In the genomic region with DNA sequence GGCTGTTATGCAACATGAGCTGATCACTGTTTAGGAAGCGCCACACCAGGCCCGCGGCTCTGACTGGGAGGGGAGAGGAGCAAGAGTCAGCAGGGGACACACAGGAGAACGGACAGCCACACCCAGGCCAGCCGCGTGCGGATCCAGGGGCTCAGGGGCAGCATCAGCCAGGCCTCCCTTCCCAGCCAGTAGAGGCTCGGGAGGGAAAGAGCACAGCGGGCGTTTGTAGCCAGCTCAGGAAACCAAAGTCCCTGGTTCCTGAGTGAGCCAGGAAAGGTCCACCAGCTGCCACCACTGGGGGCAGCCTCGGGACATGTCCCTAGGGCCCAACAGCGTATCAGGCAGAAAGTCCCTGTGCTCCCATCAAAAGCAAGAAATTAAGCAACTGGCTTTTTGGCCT, we compare ENCODE assay signal across 9 cellular contexts.
DNase-seq lines count a peak whose midpoint lies in the region; TF ChIP-seq lines count a peak whose summit lies in the region.
"Had no signal": no experiment of that assay in that cellular context is flagged by ENCODE, and none has a peak within 500 bp of the region (broad histone marks: within the 10 kb centered on the region; RNA-seq: fewer than 3 reads in every experiment).

No MANE protein-coding gene starts in this region.

- peaks cover 11% of the 10 kb centered on the region for H3K36me3 Mint-ChIP-seq in type B pancreatic cell

- no peaks in the 10 kb centered on the region for H3K27me3 ChIP-seq in adipocyte (replicated peaks; ENCODE audit: control insufficient read depth, insufficient read depth, low read length)

- no peaks in the 10 kb centered on the region for H3K9me3 Mint-ChIP-seq in type B pancreatic cell
- H3K9me3 Mint-ChIP-seq: brain had no signal

- H3K4me3 ChIP-seq in AG04449 (ENCODE audit: low read depth, low read length) (no peak overlapping the region), adipocyte (ENCODE audit: low read length) (peak overlapping the region; percentile 71)

- no peaks in the 10 kb centered on the region for H3K27me3 Mint-ChIP-seq in type B pancreatic cell
- H3K27me3 Mint-ChIP-seq: brain had no signal

- peaks cover 4% of the 10 kb centered on the region for H3K4me1 Mint-ChIP-seq in type B pancreatic cell (ENCODE audit: unreplicated experiment)
- H3K4me1 Mint-ChIP-seq: brain had no signal

- no peak overlapping the region for H3K27ac Mint-ChIP-seq in type B pancreatic cell

- peak; percentile 28 for TF ChIP-seq CTCF in AG04449 (IDR thresholded peaks at IDR 0.05; ENCODE audit: insufficient read depth, low read length, missing control alignments)
- peak; percentile 68 for TF ChIP-seq CTCF in type B pancreatic cell (conservative IDR thresholded peaks at IDR 0.05)

- CTCF ChIA-PET in AG04449 (lab: Yijun Ruan, JAX) = interaction anchor here (1.9 to 3.1 kb wide), 3 partner anchors 9 to 110 kb away, joined by 6 to 12 read pairs (median 10); no protein-coding TSS in a partner anchor

- H3K9ac ChIP-seq in adipocyte (ENCODE audit: low read length) = peak overlapping the region; percentile 63

- no peak overlapping the region for H3K4me3 Mint-ChIP-seq in type B pancreatic cell
- H3K4me3 Mint-ChIP-seq: brain had no signal

- peaks cover 18% of the 10 kb centered on the region for H3K4me1 ChIP-seq in adipocyte (ENCODE audit: control insufficient read depth, insufficient read depth, low read length)

- H3K36me3 ChIP-seq in adipocyte (ENCODE audit: control insufficient read depth, insufficient read depth, low read length, severe bottlenecking) = peaks cover 41% of the 10 kb centered on the region

- POLR2A ChIA-PET in AG04449 (lab: Yijun Ruan, JAX) = no interaction called here

- no peaks in the 10 kb centered on the region for H3K9me3 ChIP-seq in adipocyte (ENCODE audit: control insufficient read depth, low read length)

- DNase-seq in AG04449 (ENCODE audit: low read depth, low spot score) = no peak
- peak; percentile 16 for DNase-seq in H4 (ENCODE audit: low spot score)
- no peak for DNase-seq in adipocyte (ENCODE audit: low read depth)
- DNase-seq in iPS-NIHi7 (ENCODE audit: extremely low spot score) = peak; percentile 94
- no peak for DNase-seq in type B pancreatic cell (ENCODE audit: extremely low spot score, unreplicated experiment)
- DNase-seq in effector CD8-positive, alpha-beta T cell (lab: John Stamatoyannopoulos, UW) = no peak
- DNase-seq in SKM-1 (lab: John Stamatoyannopoulos, UW; ENCODE audit: unreplicated experiment) = no peak
- no peak for DNase-seq in NCI-H1092 treated with DMSO at 0.1 percent for 48 hours (lab: John Stamatoyannopoulos, UW)

Comparison
In these comparisons a context has a peak if more than half of its experiments do, and no peak if none do; other contexts are left out.
1. DNase-seq: peak in H4 (single experiment) and iPS-NIHi7 (single experiment); none in AG04449 (single experiment), adipocyte (single experiment), type B pancreatic cell (single experiment), effector CD8-positive, alpha-beta T cell (single experiment), SKM-1 (single experiment) and NCI-H1092 treated with DMSO at 0.1 percent for 48 hours (single experiment).